In genomic region chr6:108782231-108783041, GRCh38 we compare ENCODE assay signal across 8 cellular contexts.
DNase-seq lines count a peak whose midpoint lies in the region; ATAC-seq and TF ChIP-seq lines count a peak whose summit lies in the region.

No MANE protein-coding gene starts in this region.

- H3K36me3 Mint-ChIP-seq in nephron (ENCODE audit: low read depth) = no peaks in the 10 kb centered on the region

- peak overlapping the region; percentile 84 to 90 (median 88) for H3K4me3 Mint-ChIP-seq in nephron

- DNase-seq in HuH-7 (ENCODE audit: low spot score) (peak; percentile 78), RPMI8226 (peak; percentile 83), fibroblast of the conjunctiva (ENCODE audit: low read depth) (peak; percentile 69)
- peak; percentile 68 for DNase-seq in activated T-helper 9 cell treated with anti-CD3 and anti-CD28 coated beads, Interleukin-2, amount 50 U/mL, for 16 hours (ENCODE audit: low read depth)
- DNase-seq in stimulated activated naive CD4-positive, alpha-beta T cell (lab: John Stamatoyannopoulos, UW) = peak; percentile 54 to 73 (median 63)

- ATAC-seq in GM21423 (IDR thresholded peaks at IDR 0.05; ENCODE audit: unreplicated experiment) = no peak

- peaks cover 11% of the 10 kb centered on the region for H3K4me1 Mint-ChIP-seq in nephron

- peak overlapping the region in 2 of 3 experiments; percentile 16 to 25 for H3K27ac Mint-ChIP-seq in nephron

- no peaks in the 10 kb centered on the region for H3K9me3 Mint-ChIP-seq in nephron

- H3K27me3 Mint-ChIP-seq in nephron (ENCODE audit: low read depth) = peaks cover 42% of the 10 kb centered on the region

- TF ChIP-seq CTCF in GM12873 (IDR thresholded peaks at IDR 0.05; ENCODE audit: insufficient read depth, low read depth, low read length, missing control alignments) (peak; percentile 78), nephron (IDR thresholded peaks at IDR 0.05; ENCODE audit: unreplicated experiment in 3 of 3) (peak; percentile 79 to 92 (median 84))
